Comparison of ENCODE assay signal across 8 cellular contexts in the genomic region with DNA sequence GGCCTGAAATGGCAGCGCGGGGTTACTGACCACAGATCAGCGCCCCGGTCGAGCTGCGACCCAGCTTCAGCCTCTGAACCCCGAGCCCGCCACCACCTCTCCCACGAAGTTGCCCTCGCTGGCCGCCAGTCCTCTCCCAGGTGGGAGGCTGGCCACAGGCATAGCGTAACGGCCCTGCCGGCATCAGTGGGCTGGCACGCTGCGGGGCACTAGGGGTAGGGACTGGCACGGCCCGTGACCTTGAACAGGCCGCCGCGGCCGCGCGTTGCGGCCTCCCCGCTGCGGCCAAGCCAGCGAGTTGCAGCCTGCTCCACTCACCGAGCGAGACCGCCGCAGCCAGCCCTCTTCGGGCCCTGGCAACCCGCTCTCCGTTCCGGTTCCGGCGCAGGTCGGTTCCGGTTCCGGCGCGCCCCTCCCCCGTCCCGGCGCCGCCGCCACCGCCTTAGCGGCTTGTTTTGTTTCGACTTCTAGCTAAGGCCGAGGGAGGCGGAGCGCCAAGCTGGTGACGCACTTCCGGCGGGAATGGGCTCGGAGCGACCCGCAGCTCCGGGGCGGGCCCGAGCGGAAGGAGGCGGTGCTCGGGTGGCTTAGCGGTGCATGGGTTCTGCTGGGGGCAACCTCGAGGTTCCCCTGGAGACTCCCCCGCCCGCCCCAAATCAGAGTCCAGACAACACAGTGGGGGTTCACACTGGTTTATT. TPM values are rescaled to one million over a fixed set of nuclear protein-coding genes. Genes with fewer than 3 reads are reported as not detected.
DNase-seq lines count a peak whose midpoint lies in the region; ATAC-seq and TF ChIP-seq lines count a peak whose summit lies in the region.

A gene with protein sequence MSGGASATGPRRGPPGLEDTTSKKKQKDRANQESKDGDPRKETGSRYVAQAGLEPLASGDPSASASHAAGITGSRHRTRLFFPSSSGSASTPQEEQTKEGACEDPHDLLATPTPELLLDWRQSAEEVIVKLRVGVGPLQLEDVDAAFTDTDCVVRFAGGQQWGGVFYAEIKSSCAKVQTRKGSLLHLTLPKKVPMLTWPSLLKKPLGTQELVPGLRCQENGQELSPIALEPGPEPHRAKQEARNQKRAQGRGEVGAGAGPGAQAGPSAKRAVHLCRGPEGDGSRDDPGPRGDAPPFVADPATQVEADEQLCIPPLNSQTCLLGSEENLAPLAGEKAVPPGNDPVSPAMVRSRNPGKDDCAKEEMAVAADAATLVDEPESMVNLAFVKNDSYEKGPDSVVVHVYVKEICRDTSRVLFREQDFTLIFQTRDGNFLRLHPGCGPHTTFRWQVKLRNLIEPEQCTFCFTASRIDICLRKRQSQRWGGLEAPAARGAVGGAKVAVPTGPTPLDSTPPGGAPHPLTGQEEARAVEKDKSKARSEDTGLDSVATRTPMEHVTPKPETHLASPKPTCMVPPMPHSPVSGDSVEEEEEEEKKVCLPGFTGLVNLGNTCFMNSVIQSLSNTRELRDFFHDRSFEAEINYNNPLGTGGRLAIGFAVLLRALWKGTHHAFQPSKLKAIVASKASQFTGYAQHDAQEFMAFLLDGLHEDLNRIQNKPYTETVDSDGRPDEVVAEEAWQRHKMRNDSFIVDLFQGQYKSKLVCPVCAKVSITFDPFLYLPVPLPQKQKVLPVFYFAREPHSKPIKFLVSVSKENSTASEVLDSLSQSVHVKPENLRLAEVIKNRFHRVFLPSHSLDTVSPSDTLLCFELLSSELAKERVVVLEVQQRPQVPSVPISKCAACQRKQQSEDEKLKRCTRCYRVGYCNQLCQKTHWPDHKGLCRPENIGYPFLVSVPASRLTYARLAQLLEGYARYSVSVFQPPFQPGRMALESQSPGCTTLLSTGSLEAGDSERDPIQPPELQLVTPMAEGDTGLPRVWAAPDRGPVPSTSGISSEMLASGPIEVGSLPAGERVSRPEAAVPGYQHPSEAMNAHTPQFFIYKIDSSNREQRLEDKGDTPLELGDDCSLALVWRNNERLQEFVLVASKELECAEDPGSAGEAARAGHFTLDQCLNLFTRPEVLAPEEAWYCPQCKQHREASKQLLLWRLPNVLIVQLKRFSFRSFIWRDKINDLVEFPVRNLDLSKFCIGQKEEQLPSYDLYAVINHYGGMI (N-terminal part only) (minus strand): TSS at position 386 of the 698 bp plus-strand sequence. CDS start 1,678 bp downstream, outside the sequence.

- H3K79me2 ChIP-seq in HCT116 (ENCODE audit: insufficient read depth, low read length), result peaks cover 21% of the 10 kb centered on the region
- H3K79me2 ChIP-seq in SU-DHL-6 (ENCODE audit: insufficient read depth, low read length), result peaks cover 9% of the 10 kb centered on the region; the same call in 1 of the 2 replicates
- peaks cover 34% of the 10 kb centered on the region for H3K79me2 ChIP-seq in parathyroid adenoma

- H3K9me3 ChIP-seq in HCT116 (ENCODE audit: control insufficient read depth in 1 of 2, insufficient read depth in 1 of 2, low read depth in 1 of 2, low read length in 2 of 2), result no peaks in the 10 kb centered on the region
- no peaks in the 10 kb centered on the region for H3K9me3 ChIP-seq in SU-DHL-6 (ENCODE audit: insufficient read depth, low read length)
- H3K9me3 ChIP-seq in parathyroid adenoma (ENCODE audit: control insufficient read depth, low read length), result no peaks in the 10 kb centered on the region
- H3K9me3 ChIP-seq in tibial nerve, result no peaks in the 10 kb centered on the region

- BruUV-seq in HCT116 (replicated peaks; lab: Mats Ljungman, UMichigan), result no TSS peak

- peaks cover 10% of the 10 kb centered on the region for H3K36me3 Mint-ChIP-seq in activated naive CD8-positive, alpha-beta T cell treated with anti-CD3 and anti-CD28 coated beads, Interleukin-2, amount 10 ng/mL, durations not matched to agents 7 days and 5 days

- H2AFZ ChIP-seq in HCT116 (ENCODE audit: low read depth, low read length, poor library complexity, severe bottlenecking), result no peak within 1 kb of the TSS
- H2AFZ ChIP-seq in SU-DHL-6 (ENCODE audit: low read depth, low read length, severe bottlenecking), result peak within 1 kb of the TSS; percentile 67
- H2AFZ ChIP-seq in parathyroid adenoma, result peak within 1 kb of the TSS; percentile 75

- CTCF ChIA-PET in HCT116 (lab: Charles Lee), result interaction anchor here (0.6 to 1.0 kb wide), 2 partner anchors 13 to 113 kb away, joined by 3 read pairs; partner anchors contain the start of gene WDR6

- no peaks in the 10 kb centered on the region for H3K9me2 ChIP-seq in HCT116 (ENCODE audit: insufficient read depth)
- H3K9me2 ChIP-seq in SU-DHL-6 (replicated peaks; ENCODE audit: insufficient read depth, low read length), result no peaks in the 10 kb centered on the region

- no peak for TF ChIP-seq CTCF in HCT116 (IDR thresholded peaks at IDR 0.05 in 2 of 3, conservative IDR thresholded peaks at IDR 0.05 in 1 of 3; ENCODE audit: borderline replicate concordance in 1 of 3, insufficient read depth in 1 of 3, low read depth in 2 of 3, low read length in 2 of 3)
- TF ChIP-seq CTCF in NB4 (IDR thresholded peaks at IDR 0.05; ENCODE audit: low read depth, low read length), result no peak
- no peak for TF ChIP-seq CTCF in SU-DHL-6 (IDR thresholded peaks at IDR 0.05; ENCODE audit: insufficient read depth, low read length, poor library complexity, severe bottlenecking)
- TF ChIP-seq CTCF in parathyroid adenoma (IDR thresholded peaks at IDR 0.05), result no peak
- TF ChIP-seq CTCF in tibial nerve (IDR thresholded peaks at IDR 0.05), result peak in 2 of 5 experiments; percentile 18 to 29

- WGBS in tibial nerve, 2 donors, result 1% methylated on average over 38 to 59 of the region's 70 CpGs

- peak within 1 kb of the TSS; percentile 92 for H3K4me3 Mint-ChIP-seq in activated naive CD8-positive, alpha-beta T cell treated with anti-CD3 and anti-CD28 coated beads, Interleukin-2, amount 10 ng/mL, durations not matched to agents 7 days and 5 days

- H3K4me3 ChIP-seq in HCT116 (replicated peaks in 1 of 2; ENCODE audit: low read depth in 1 of 2, low read length in 2 of 2), result peak within 1 kb of the TSS; percentile 77 to 83
- H3K4me3 ChIP-seq in NB4 (ENCODE audit: low read depth, low read length), result peak within 1 kb of the TSS; percentile 93
- peak within 1 kb of the TSS; percentile 72 for H3K4me3 ChIP-seq in SU-DHL-6 (ENCODE audit: insufficient read depth, low read length, poor library complexity, severe bottlenecking)
- H3K4me3 ChIP-seq in parathyroid adenoma (ENCODE audit: low read depth, low read length), result peak within 1 kb of the TSS; percentile 80
- H3K4me3 ChIP-seq in tibial nerve, result peak within 1 kb of the TSS; percentile 82 to 96 (median 92)

- peaks cover 5% of the 10 kb centered on the region for H3K4me1 Mint-ChIP-seq in activated naive CD8-positive, alpha-beta T cell treated with anti-CD3 and anti-CD28 coated beads, Interleukin-2, amount 10 ng/mL, durations not matched to agents 7 days and 5 days

- TF ChIP-seq RAD21 in HCT116 (IDR thresholded peaks at IDR 0.05; ENCODE audit: low read depth), result no peak

- H3K36me3 ChIP-seq in HCT116 (ENCODE audit: control insufficient read depth in 1 of 2, insufficient read depth in 2 of 2, low read length in 2 of 2) (peaks cover 29 to 30% of the 10 kb centered on the region in 2 experiments), SU-DHL-6 (ENCODE audit: low read length) (0 out of 2 replicates have a peak, but pooled peaks cover 3% of the 10 kb centered on the region), parathyroid adenoma (ENCODE audit: control insufficient read depth, insufficient read depth, low read length) (no peaks in the 10 kb centered on the region), tibial nerve (peaks cover 6 to 84% (median 35%) of the 10 kb centered on the region in 3 donors)

- peaks cover 15% of the 10 kb centered on the region for H3F3A ChIP-seq in SU-DHL-6 (ENCODE audit: insufficient read depth)

- ATAC-seq in HCT116, result peak; percentile 95
- peak; percentile 93 for ATAC-seq in activated naive CD8-positive, alpha-beta T cell treated with anti-CD3 and anti-CD28 coated beads, Interleukin-2, amount 10 ng/mL, durations not matched to agents 7 days and 5 days (ENCODE audit: low read depth)

- intact Hi-C loops in HCT116 (cut with micrococcal nuclease) (no loop called here), head of caudate nucleus (cut with DNase I) (no loop called here)

- H4K20me1 ChIP-seq in HCT116 (ENCODE audit: insufficient read depth) (no peaks in the 10 kb centered on the region), SU-DHL-6 (ENCODE audit: low read depth, low read length) (no peaks in the 10 kb centered on the region)

- H3K27me3 Mint-ChIP-seq in activated naive CD8-positive, alpha-beta T cell treated with anti-CD3 and anti-CD28 coated beads, Interleukin-2, amount 10 ng/mL, durations not matched to agents 7 days and 5 days, result no peaks in the 10 kb centered on the region

- H3K4me1 ChIP-seq in HCT116 (ENCODE audit: control insufficient read depth in 1 of 2, insufficient read depth in 2 of 2, low read length in 2 of 2) (peaks cover 7 to 14% of the 10 kb centered on the region in 2 experiments), parathyroid adenoma (peaks cover 15% of the 10 kb centered on the region), tibial nerve (peaks cover 2 to 24% (median 14%) of the 10 kb centered on the region in 4 donors)

- DNase-seq in GM04504 (ENCODE audit: low read depth) (peak; percentile 82), HCT116 (ENCODE audit: low read depth, low spot score) (peak; percentile 81), NB4 (ENCODE audit: low read depth) (peak; percentile 95), head of caudate nucleus (peak; percentile 89 to 98 (median 96)), tibial nerve (ENCODE audit: low spot score in 2 of 2) (peak; percentile 90 to 92)
- DNase-seq in activated naive CD8-positive, alpha-beta T cell treated with anti-CD3 and anti-CD28 coated beads, Interleukin-2, amount 10 ng/mL, durations not matched to agents 7 days and 5 days, result peak; percentile 95

- TF ChIP-seq POLR2A in HCT116 (IDR thresholded peaks at IDR 0.05; ENCODE audit: borderline replicate concordance, extremely low read depth, insufficient read depth, insufficient read length) (peak; percentile 60), NB4 (IDR thresholded peaks at IDR 0.05; ENCODE audit: extremely low read depth, insufficient read length) (peak; percentile 87), tibial nerve (IDR thresholded peaks at IDR 0.05) (peak; percentile 36 to 62)

- peak within 1 kb of the TSS; percentile 96 for H3K9ac ChIP-seq in HCT116 (ENCODE audit: low read length)
- H3K9ac ChIP-seq in SU-DHL-6 (ENCODE audit: low read length), result peak within 1 kb of the TSS; percentile 94
- H3K9ac ChIP-seq in parathyroid adenoma, result peak within 1 kb of the TSS; percentile 28

- RAD21 ChIA-PET in HCT116 (lab: Charles Lee; ENCODE audit: low non-redundant PET in 1 of 2, low total read pairs in 2 of 2, uncharacterized antibody in 2 of 2, unreplicated experiment in 2 of 2), result interaction anchor here (0.6 to 0.9 kb wide), 4 partner anchors 13 to 1179 kb away, joined by 3 to 4 read pairs (median 4); partner anchors contain the start of genes HYAL3 (in 1 of the 2), NAA80 (in 1 of the 2), QRICH1 (in 1 of the 2) and USP4 (in 1 of the 2)

- no peaks in the 10 kb centered on the region for H3K9me3 Mint-ChIP-seq in activated naive CD8-positive, alpha-beta T cell treated with anti-CD3 and anti-CD28 coated beads, Interleukin-2, amount 10 ng/mL, durations not matched to agents 7 days and 5 days

- peak within 1 kb of the TSS; percentile 100 for H3K27ac ChIP-seq in HCT116 (ENCODE audit: low read depth, low read length)
- peak within 1 kb of the TSS; percentile 59 for H3K27ac ChIP-seq in SU-DHL-6 (ENCODE audit: low read depth, low read length)
- peak within 1 kb of the TSS; percentile 91 for H3K27ac ChIP-seq in parathyroid adenoma
- peak within 1 kb of the TSS; percentile 75 to 98 (median 94) for H3K27ac ChIP-seq in tibial nerve

- H3K27ac Mint-ChIP-seq in activated naive CD8-positive, alpha-beta T cell treated with anti-CD3 and anti-CD28 coated beads, Interleukin-2, amount 10 ng/mL, durations not matched to agents 7 days and 5 days, result peak within 1 kb of the TSS; percentile 89

- H3K4me2 ChIP-seq in HCT116 (ENCODE audit: low read length) (peak within 1 kb of the TSS; percentile 99), SU-DHL-6 (ENCODE audit: low read depth, low read length, poor library complexity, severe bottlenecking) (peak within 1 kb of the TSS; percentile 90), parathyroid adenoma (ENCODE audit: low read length) (peak within 1 kb of the TSS; percentile 78)

- POLR2A ChIA-PET in HCT116 (lab: Charles Lee), result interaction anchor here (0.5 to 1.3 kb wide), 7 partner anchors 10 to 99 kb away, joined by 3 to 10 read pairs (median 5); partner anchors contain the start of genes IMPDH2, LAMB2, NDUFAF3 and QARS1
- POLR2A ChIA-PET in activated naive CD8-positive, alpha-beta T cell treated with anti-CD3 and anti-CD28 coated beads, Interleukin-2, amount 10 ng/mL, durations not matched to agents 7 days and 5 days (lab: Charles Lee), result interaction anchor here (0.7 to 4.7 kb wide), 14 partner anchors 9 to 350 kb away, joined by 3 to 55 read pairs (median 4); partner anchors contain the start of genes DAG1, NDUFAF3, P4HTM and QARS1

- H3K27me3 ChIP-seq in HCT116 (ENCODE audit: insufficient read depth, low read length) (no peaks in the 10 kb centered on the region), SU-DHL-6 (ENCODE audit: low read length) (no peaks in the 10 kb centered on the region), parathyroid adenoma (ENCODE audit: control insufficient read depth, insufficient read depth, low read length) (no peaks in the 10 kb centered on the region), tibial nerve (no peaks in the 10 kb centered on the region)

- peak; percentile 91 to 93 for TF ChIP-seq EP300 in tibial nerve (IDR thresholded peaks at IDR 0.05)

RNA-seq across cellular contexts. Expression of the gene that starts here (rescaled TPM):
- total RNA-seq in HCT116 (2021; ENCODE audit: unreplicated experiment) (92.8 TPM), tibial nerve (100 to 1,000 TPM in 1 of 4 donors, 10 to 100 TPM in 3; 72.3 to 113 (median 83.6) TPM)
- 58.3 and 75.2 TPM in 2 replicates for polyA plus RNA-seq in HCT116 (2012)
- 10 to 100 TPM; 77.8 to 78.2 TPM for total RNA-seq in activated naive CD8-positive, alpha-beta T cell treated with anti-CD3 and anti-CD28 coated beads, Interleukin-2, amount 10 ng/mL, durations not matched to agents 7 days and 5 days

Comparison
In these comparisons a context has a peak if more than half of its experiments do, and no peak if none do; other contexts are left out.
1. Peak in every context shown above with its lines: DNase-seq, ATAC-seq, H3K4me3 ChIP-seq and H3K27ac ChIP-seq.
2. H3K9ac ChIP-seq: peak in every context shown above with its lines; median percentile 96 in HCT116; 94 in SU-DHL-6; 28 in parathyroid adenoma.